Comparison of ENCODE assay signal across 35 cellular contexts in genomic region chr16:21038197-21038596, GRCh38.
"Had no signal": no experiment of that assay in that cellular context is flagged by ENCODE, and none has a peak within 500 bp of the region (broad histone marks: within the 10 kb centered on the region; RNA-seq: fewer than 3 reads in every experiment).

No MANE protein-coding gene starts in this region.

- H3K9ac ChIP-seq: KMS-11 had no signal

- H3K36me3 ChIP-seq: MG63 had no signal

- H3K27ac ChIP-seq: KMS-11 had no signal

- H3K27me3 ChIP-seq: MG63 had no signal

- DNase-seq: Karpas-422, Kasumi-1, MG63, MM.1S, MV-4-11, NCI-H1048, NCI-H1092, NCI-H1092 treated with DMSO at 0.1 percent for 48 hours, NCI-H1105, NCI-H1105 treated with DMSO at 0.1 percent for 48 hours, NCI-H1417, NCI-H1417 treated with DMSO at 0.1 percent for 48 hours, NCI-H1436, NCI-H1436 treated with DMSO at 0.1 percent for 48 hours, NCI-H146, NCI-H1694, NCI-H1694 treated with DMSO at 0.1 percent for 48 hours, NCI-H187, NCI-H187 treated with DMSO at 0.1 percent for 48 hours, NCI-H1930, NCI-H2029, NCI-H2029 treated with DMSO at 0.1 percent for 48 hours, NCI-H2081, NCI-H2081 treated with DMSO at 0.1 percent for 48 hours, NCI-H2107, NCI-H2171, NCI-H2171 treated with DMSO at 0.1 percent for 48 hours, NCI-H2227 treated with DMSO at 0.1 percent for 48 hours, NCI-H226, NCI-H345, NCI-H446, NCI-H446 treated with DMSO at 0.1 percent for 48 hours, NCI-H510A, NCI-H510A treated with DMSO at 0.1 percent for 48 hours had no signal

- H3K9me3 ChIP-seq: MG63 had no signal

- H3K4me2 ChIP-seq: KMS-11 had no signal

- H3K4me3 ChIP-seq: MG63 had no signal
